ENCODE assay signal across 1 cellular context in genomic region chr19:50275577-50276368, GRCh38.
TF ChIP-seq lines count a peak whose summit lies in the region.

No MANE protein-coding gene starts in this region.

TF ChIP-seq in HepG2, 621 proteins besides CTCF, POLR2A, EP300 and RAD21 (continued from another document and continues in another):
- no peak for TF ChIP-seq ZNF407 (CRISPR knock-in tag; IDR thresholded peaks at IDR 0.05; ENCODE audit: not compliant biosample characterization)
- TF ChIP-seq NFE2L2 (IDR thresholded peaks at IDR 0.05; ENCODE audit: low read length): no peak
- no peak for TF ChIP-seq TCF12 (IDR thresholded peaks at IDR 0.05)
- TF ChIP-seq TCF12 (CRISPR knock-in tag; IDR thresholded peaks at IDR 0.05): no peak; the same call in 1 of the 2 replicates
- no peak for TF ChIP-seq RARG (CRISPR knock-in tag; IDR thresholded peaks at IDR 0.05; ENCODE audit: low read depth)
- TF ChIP-seq CEBPB (IDR thresholded peaks at IDR 0.05; ENCODE audit: borderline replicate concordance, low read depth, low read length): no peak
- no peak for TF ChIP-seq IRF9 (CRISPR knock-in tag; IDR thresholded peaks at IDR 0.05; ENCODE audit: borderline replicate concordance)
- peak; percentile 43; the same call in 1 of the 2 replicates for TF ChIP-seq DRAP1 (CRISPR knock-in tag; IDR thresholded peaks at IDR 0.05)
- TF ChIP-seq ZNF264 (CRISPR knock-in tag; IDR thresholded peaks at IDR 0.05): peak; percentile 83
- TF ChIP-seq ZNF644 (CRISPR knock-in tag; IDR thresholded peaks at IDR 0.05; ENCODE audit: low read depth): 0 out of 2 replicates have a peak, but pooled peaks have one; percentile 37
- TF ChIP-seq KLF16 (CRISPR knock-in tag; IDR thresholded peaks at IDR 0.05): no peak
- TF ChIP-seq PBX3 (CRISPR knock-in tag; IDR thresholded peaks at IDR 0.05; ENCODE audit: borderline replicate concordance): no peak
- no peak for TF ChIP-seq ZBTB4 (CRISPR knock-in tag; IDR thresholded peaks at IDR 0.05; ENCODE audit: borderline replicate concordance)
- 0 out of 2 replicates have a peak, but pooled peaks have one; percentile 46 for TF ChIP-seq HOXA5 (CRISPR knock-in tag; IDR thresholded peaks at IDR 0.05)
- TF ChIP-seq HMGXB3 (CRISPR knock-in tag; IDR thresholded peaks at IDR 0.05; ENCODE audit: borderline replicate concordance): peak; percentile 29; the same call in 1 of the 2 replicates
- peak; percentile 50; the same call in 1 of the 2 replicates for TF ChIP-seq TFAP4 (IDR thresholded peaks at IDR 0.05; ENCODE audit: borderline replicate concordance, low read depth)
- TF ChIP-seq HHEX (CRISPR knock-in tag; IDR thresholded peaks at IDR 0.05): no peak
- no peak for TF ChIP-seq SOX6 (IDR thresholded peaks at IDR 0.05)
- peak; percentile 66 for TF ChIP-seq SOX6 (CRISPR knock-in tag; IDR thresholded peaks at IDR 0.05)
- TF ChIP-seq ZSCAN31 (CRISPR knock-in tag; IDR thresholded peaks at IDR 0.05; ENCODE audit: low read depth): no peak
- no peak for TF ChIP-seq NKX3-1 (CRISPR knock-in tag; IDR thresholded peaks at IDR 0.05)
- no peak for TF ChIP-seq CERS6 (CRISPR knock-in tag; IDR thresholded peaks at IDR 0.05)
- TF ChIP-seq PRPF4 (IDR thresholded peaks at IDR 0.05; ENCODE audit: low read depth, low read length, poor library complexity, severe bottlenecking): no peak
- TF ChIP-seq MEIS2 (CRISPR knock-in tag; IDR thresholded peaks at IDR 0.05): peak; percentile 78; the same call in 1 of the 2 replicates
- TF ChIP-seq CENPT (CRISPR knock-in tag; IDR thresholded peaks at IDR 0.05; ENCODE audit: low read depth): no peak
- TF ChIP-seq MTF2 (CRISPR knock-in tag; IDR thresholded peaks at IDR 0.05; ENCODE audit: borderline replicate concordance): no peak
- TF ChIP-seq ZFP37 (CRISPR knock-in tag; IDR thresholded peaks at IDR 0.05; ENCODE audit: borderline replicate concordance): peak; percentile 76; the same call in 1 of the 2 replicates
- no peak for TF ChIP-seq ZNF160 (CRISPR knock-in tag; IDR thresholded peaks at IDR 0.05)
- TF ChIP-seq ZNF674 (CRISPR knock-in tag; IDR thresholded peaks at IDR 0.05; ENCODE audit: low read depth): no peak
- peak; percentile 44; the same call in 1 of the 2 replicates for TF ChIP-seq NR2F6 (IDR thresholded peaks at IDR 0.05)
- peak; percentile 59; the same call in 1 of the 2 replicates for TF ChIP-seq NR2F6 (CRISPR knock-in tag; IDR thresholded peaks at IDR 0.05)
- no peak for TF ChIP-seq RELA (CRISPR knock-in tag; IDR thresholded peaks at IDR 0.05)
- no peak for TF ChIP-seq HINFP (CRISPR knock-in tag; IDR thresholded peaks at IDR 0.05; ENCODE audit: low read depth)
- no peak for TF ChIP-seq NFE2 (CRISPR knock-in tag; IDR thresholded peaks at IDR 0.05)
- TF ChIP-seq CC2D1A (CRISPR knock-in tag; IDR thresholded peaks at IDR 0.05): no peak
- 0 out of 2 replicates have a peak, but pooled peaks have one; percentile 78 for TF ChIP-seq ZNF124 (CRISPR knock-in tag; IDR thresholded peaks at IDR 0.05)
- TF ChIP-seq CAMTA2 (CRISPR knock-in tag; IDR thresholded peaks at IDR 0.05; ENCODE audit: borderline replicate concordance): no peak
- no peak for TF ChIP-seq BHLHE40 (IDR thresholded peaks at IDR 0.05; ENCODE audit: low read length)
